ENCODE assay signal across 8 cellular contexts in the genomic region with DNA sequence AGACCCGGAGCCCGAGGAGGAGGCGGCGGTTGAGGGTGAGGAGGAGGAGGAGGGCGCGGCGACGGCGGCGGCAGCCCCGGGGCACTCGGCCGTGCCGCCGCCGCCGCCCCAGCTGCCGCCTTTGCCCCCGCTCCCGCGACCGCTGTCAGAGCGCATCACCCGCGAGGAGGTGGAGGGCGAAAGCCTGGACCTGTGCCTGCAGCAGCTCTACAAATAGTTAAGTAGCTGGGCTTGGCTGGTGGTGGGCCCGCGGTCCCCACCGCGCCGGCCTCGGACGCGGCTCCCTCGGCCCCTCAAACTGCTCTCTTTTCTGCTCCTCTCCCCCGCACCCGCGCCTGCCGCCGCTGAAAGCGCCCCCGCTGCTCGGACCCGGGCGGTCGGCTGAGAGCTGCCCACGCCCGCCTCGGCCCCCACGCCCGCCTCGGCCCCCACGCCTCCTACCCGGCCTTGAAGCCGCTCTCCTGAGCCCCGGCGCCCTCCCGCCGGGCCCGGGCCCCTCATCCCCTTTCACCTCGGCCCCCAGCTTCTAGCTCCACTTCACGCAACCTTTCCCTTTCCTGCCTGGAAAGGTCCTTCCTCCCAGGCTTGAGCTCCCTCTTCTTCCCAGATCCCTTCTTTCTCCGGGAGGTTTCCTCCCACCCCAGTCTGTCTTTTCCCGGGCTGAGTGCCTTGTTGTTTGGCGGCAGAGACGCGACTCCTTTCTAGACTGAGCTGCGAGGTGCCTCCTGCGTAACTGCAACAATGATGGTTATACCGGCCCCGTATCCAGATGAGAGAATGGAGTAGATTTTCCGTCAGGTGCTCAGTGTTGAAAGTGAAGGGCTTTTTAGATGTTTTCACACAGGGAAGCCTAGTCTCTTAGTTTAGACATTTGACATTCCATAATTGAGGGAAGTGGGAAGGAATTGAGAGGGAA. TPM values are rescaled to one million over a fixed set of nuclear protein-coding genes. Genes with fewer than 3 reads are reported as not detected.
DNase-seq lines count a peak whose midpoint lies in the region; ATAC-seq and TF ChIP-seq lines count a peak whose summit lies in the region.

No MANE protein-coding gene starts in this region.

- no peaks in the 10 kb centered on the region for H3K27me3 ChIP-seq in SJCRH30
- peaks cover 39% of the 10 kb centered on the region for H3K27me3 ChIP-seq in colonic mucosa
- peaks cover 12 to 37% (median 16%) of the 10 kb centered on the region in 5 donors for H3K27me3 ChIP-seq in subcutaneous abdominal adipose tissue (ENCODE audit: control insufficient read depth in 5 of 5, insufficient read depth in 4 of 5, low read length in 5 of 5)

- H3K4me3 ChIP-seq in SJCRH30 = peak overlapping the region; percentile 69
- H3K4me3 ChIP-seq in colonic mucosa = peak overlapping the region; percentile 49
- peak overlapping the region; percentile 48 for H3K4me3 ChIP-seq in lower leg skin (ENCODE audit: low read depth, poor library complexity, severe bottlenecking)
- peak overlapping the region; percentile 31 to 84 (median 68) for H3K4me3 ChIP-seq in subcutaneous abdominal adipose tissue (ENCODE audit: low read depth in 1 of 5, low read length in 5 of 5)

- H3K9ac ChIP-seq in colonic mucosa (ENCODE audit: low read depth in 2 of 2, low read length in 2 of 2) (peak overlapping the region in 1 of 2 donors; percentile 41), subcutaneous abdominal adipose tissue (ENCODE audit: low read length in 5 of 5) (no peak overlapping the region)

- intact Hi-C loops in colonic mucosa (cut with DNase I) = no loop called here
- intact Hi-C loops in lower leg skin (cut with DNase I; ENCODE audit: low total_unique reads) = no loop called here

- no peak overlapping the region for H3K27ac ChIP-seq in SJCRH30
- H3K27ac ChIP-seq in colonic mucosa = no peak overlapping the region
- H3K27ac ChIP-seq in subcutaneous abdominal adipose tissue (ENCODE audit: low read depth, low read length) = no peak overlapping the region

- H3K36me3 ChIP-seq in SJCRH30 (no peaks in the 10 kb centered on the region), colonic mucosa (no peaks in the 10 kb centered on the region), subcutaneous abdominal adipose tissue (ENCODE audit: control insufficient read depth in 5 of 5, insufficient read depth in 5 of 5, low read length in 5 of 5) (no peaks in the 10 kb centered on the region)

- ATAC-seq in HG02678 (IDR thresholded peaks at IDR 0.05; ENCODE audit: unreplicated experiment) (no peak), GM21717 (IDR thresholded peaks at IDR 0.05; ENCODE audit: unreplicated experiment) (no peak)

- 1 to 2% methylated on average over 45 to 59 of the region's 72 CpGs for WGBS in lower leg skin, 2 donors

- no peak for TF ChIP-seq CTCF in colonic mucosa (IDR thresholded peaks at IDR 0.05)
- TF ChIP-seq CTCF in lower leg skin (IDR thresholded peaks at IDR 0.05) = no peak

- no peak for TF ChIP-seq POLR2A in lower leg skin (IDR thresholded peaks at IDR 0.05)

- peak; percentile 8 for DNase-seq in AG08395 (ENCODE audit: low spot score)
- DNase-seq in GM19238 (ENCODE audit: insufficient read length, low spot score) = peak; percentile 16
- DNase-seq in SJCRH30 = peak; percentile 22 to 49
- DNase-seq in colonic mucosa = no peak
- DNase-seq in lower leg skin (ENCODE audit: low spot score in 2 of 2) = no peak

- H3K4me1 ChIP-seq in SJCRH30 = peaks cover 12% of the 10 kb centered on the region
- peaks cover 4% of the 10 kb centered on the region for H3K4me1 ChIP-seq in colonic mucosa
- H3K4me1 ChIP-seq in subcutaneous abdominal adipose tissue (ENCODE audit: control insufficient read depth in 5 of 5, insufficient read depth in 5 of 5, low read length in 5 of 5) = peaks cover 0 to 20% (median 15%) of the 10 kb centered on the region in 5 donors

- H3K9me3 ChIP-seq in SJCRH30 (replicated peaks) (no peaks in the 10 kb centered on the region), colonic mucosa (no peaks in the 10 kb centered on the region), subcutaneous abdominal adipose tissue (ENCODE audit: control insufficient read depth in 5 of 5, low read length in 5 of 5) (no peaks in the 10 kb centered on the region)

RNA-seq across cellular contexts. Expression of a gene that starts 0.8 kb away (rescaled TPM):
- 2.7 and 3.2 TPM in 2 replicates for total RNA-seq in SJCRH30 (2014; rRNA removed; shearing (Covaris generic))
- total RNA-seq in colonic mucosa (under 1 TPM; 0.05 to 0.32 TPM), lower leg skin (under 1 TPM in 3 of 4 donors, not detected in 1; 0.06 to 0.21 (median 0.15) TPM)

Comparison
In these comparisons a context has a peak if more than half of its experiments do, and no peak if none do; other contexts are left out.
1. DNase-seq: peak in AG08395 (single experiment), GM19238 (single experiment) and SJCRH30 (2 of 2); none in colonic mucosa (single experiment) and lower leg skin (0 of 2).
2. Peak in every context shown above with its lines, with median percentiles within 50 percentile points of each other: H3K4me3 ChIP-seq.